In the genomic region with DNA sequence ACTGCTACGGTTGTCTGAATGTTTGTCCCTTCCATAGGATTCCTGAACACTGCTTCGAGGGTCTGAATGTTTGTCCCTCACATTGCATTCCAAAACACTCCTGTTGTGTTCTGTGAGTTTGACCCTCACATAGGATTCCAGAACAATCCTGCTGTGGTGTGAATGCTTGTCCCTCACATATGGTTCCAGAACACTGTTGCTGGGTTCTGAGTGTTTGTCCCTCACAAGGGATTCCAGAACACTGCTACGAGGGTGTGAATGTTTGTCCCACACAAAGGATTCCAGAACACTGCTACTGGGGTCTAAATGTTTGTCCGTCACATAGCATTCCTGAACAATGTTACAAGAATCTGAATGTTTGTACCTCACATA, we compare ENCODE assay signal across 11 cellular contexts.
DNase-seq lines count a peak whose midpoint lies in the region; ATAC-seq and TF ChIP-seq lines count a peak whose summit lies in the region.
"Had no signal": no experiment of that assay in that cellular context is flagged by ENCODE, and none has a peak within 500 bp of the region (broad histone marks: within the 10 kb centered on the region; RNA-seq: fewer than 3 reads in every experiment).

No MANE protein-coding gene starts in this region.

- H3K9ac ChIP-seq in endodermal cell (ENCODE audit: extremely low read depth, low read length, poor library complexity, severe bottlenecking): no peak overlapping the region

- no peak overlapping the region for H3K4me3 ChIP-seq in right atrium auricular region
- no peak overlapping the region for H3K4me3 ChIP-seq in endodermal cell (ENCODE audit: low read length)
- no peak overlapping the region for H3K4me3 ChIP-seq in Peyer's patch

- no peak for TF ChIP-seq CTCF in right atrium auricular region (IDR thresholded peaks at IDR 0.05)
- TF ChIP-seq CTCF in endodermal cell (conservative IDR thresholded peaks at IDR 0.05): no peak
- TF ChIP-seq CTCF in osteocyte (IDR thresholded peaks at IDR 0.05): no peak
- no peak for TF ChIP-seq CTCF in Peyer's patch (IDR thresholded peaks at IDR 0.05)

- intact Hi-C loops in Right ventricle myocardium superior (cut with DNase I): no loop called here

- no peak for TF ChIP-seq POLR2A in Peyer's patch (IDR thresholded peaks at IDR 0.05)

- H3K4me1 Mint-ChIP-seq in endodermal cell (no peaks in the 10 kb centered on the region), osteocyte (ENCODE audit: unreplicated experiment) (no peaks in the 10 kb centered on the region)
- H3K4me1 Mint-ChIP-seq: H9 had no signal

- H3K9me3 Mint-ChIP-seq in endodermal cell (peaks cover 99% of the 10 kb centered on the region), osteocyte (ENCODE audit: unreplicated experiment) (peaks cover 70% of the 10 kb centered on the region)

- H3K36me3 Mint-ChIP-seq in endodermal cell (ENCODE audit: low read depth): peaks cover 2% of the 10 kb centered on the region
- no peaks in the 10 kb centered on the region for H3K36me3 Mint-ChIP-seq in osteocyte (ENCODE audit: unreplicated experiment)

- H3K27ac Mint-ChIP-seq in endodermal cell: no peak overlapping the region
- no peak overlapping the region for H3K27ac Mint-ChIP-seq in osteocyte (ENCODE audit: unreplicated experiment)
- H3K27ac Mint-ChIP-seq: CD4-positive, alpha-beta T cell; H9 had no signal

- H3K4me1 ChIP-seq in right atrium auricular region: no peaks in the 10 kb centered on the region
- H3K4me1 ChIP-seq in endodermal cell (ENCODE audit: control insufficient read depth, insufficient read depth, low read length): no peaks in the 10 kb centered on the region
- no peaks in the 10 kb centered on the region for H3K4me1 ChIP-seq in Peyer's patch
- H3K4me1 ChIP-seq: BE2C, Caco-2 had no signal

- H3K27me3 Mint-ChIP-seq in endodermal cell (ENCODE audit: insufficient read depth) (peaks cover 98% of the 10 kb centered on the region), osteocyte (ENCODE audit: unreplicated experiment) (no peaks in the 10 kb centered on the region)
- H3K27me3 Mint-ChIP-seq: CD4-positive, alpha-beta T cell had no signal

- H3K9me3 ChIP-seq in right atrium auricular region (peaks cover 7 to 68% of the 10 kb centered on the region in 2 donors), endodermal cell (ENCODE audit: control insufficient read depth, low read length) (peaks cover 89% of the 10 kb centered on the region), Peyer's patch (peaks cover 0 to 80% (median 17%) of the 10 kb centered on the region in 4 donors)
- H3K9me3 ChIP-seq: Caco-2 had no signal

- H3K36me3 ChIP-seq in right atrium auricular region (no peaks in the 10 kb centered on the region), endodermal cell (ENCODE audit: control insufficient read depth, insufficient read depth, low read length) (no peaks in the 10 kb centered on the region), Peyer's patch (no peaks in the 10 kb centered on the region)
- H3K36me3 ChIP-seq: BE2C had no signal

- DNase-seq in right atrium auricular region (ENCODE audit: low spot score) (peak; percentile 47), Right ventricle myocardium superior (no peak), endodermal cell (peak; percentile 17), osteocyte (ENCODE audit: extremely low spot score, unreplicated experiment) (peak; percentile 69), Peyer's patch (no peak), NCI-H1417 treated with DMSO at 0.1 percent for 48 hours (lab: John Stamatoyannopoulos, UW) (no peak)
- DNase-seq: BE2C; Caco-2; CD4-positive, alpha-beta T cell; H9 had no signal

- no peak overlapping the region for H3K4me3 Mint-ChIP-seq in endodermal cell
- no peak overlapping the region for H3K4me3 Mint-ChIP-seq in osteocyte (ENCODE audit: unreplicated experiment)
- H3K4me3 Mint-ChIP-seq: CD4-positive, alpha-beta T cell; H9 had no signal

- no peak for ATAC-seq in Right ventricle myocardium superior (ENCODE audit: poor library complexity)

- WGBS in endodermal cell (ENCODE audit: insufficient coverage in 1 of 2, insufficient read length in 1 of 2), 2 experiments: 76% methylated on average over 4 of the region's 4 CpGs

- H3K27ac ChIP-seq in right atrium auricular region: no peak overlapping the region
- no peak overlapping the region for H3K27ac ChIP-seq in endodermal cell (ENCODE audit: low read depth, low read length)
- H3K27ac ChIP-seq in Peyer's patch: no peak overlapping the region
- H3K27ac ChIP-seq: C4-2B had no signal

- H3K27me3 ChIP-seq in right atrium auricular region: no peaks in the 10 kb centered on the region
- H3K27me3 ChIP-seq in endodermal cell (ENCODE audit: control insufficient read depth, insufficient read depth, low read length, poor library complexity, severe bottlenecking): peaks cover 50% of the 10 kb centered on the region
- no peaks in the 10 kb centered on the region for H3K27me3 ChIP-seq in Peyer's patch
- H3K27me3 ChIP-seq: BE2C had no signal

Comparison
In these comparisons a context has a peak if more than half of its experiments do, and no peak if none do; other contexts are left out.
1. DNase-seq: peak in right atrium auricular region (single experiment), endodermal cell (single experiment) and osteocyte (single experiment); none in Right ventricle myocardium superior (single experiment), Peyer's patch (0 of 3) and NCI-H1417 treated with DMSO at 0.1 percent for 48 hours (single experiment).